24 cellular contexts compared by ENCODE assay signal in genomic region chr10:122632561-122632960, GRCh38.
"Had no signal": no experiment of that assay in that cellular context is flagged by ENCODE, and none has a peak within 500 bp of the region (broad histone marks: within the 10 kb centered on the region; RNA-seq: fewer than 3 reads in every experiment).

No MANE protein-coding gene starts in this region.

- H3K27ac Mint-ChIP-seq: activated CD8-positive, alpha-beta memory T cell treated with anti-CD3 and anti-CD28 coated beads, Interleukin-2, amount 10 ng/mL, durations not matched to agents 7 days and 5 days; activated CD8-positive, alpha-beta T cell treated with anti-CD3 and anti-CD28 coated beads, Interleukin-2, amount 10 ng/mL, durations not matched to agents 7 days and 5 days; activated naive CD4-positive, alpha-beta T cell treated with anti-CD3 and anti-CD28 coated beads, Interleukin-2, amount 50 U/mL, for 72 hours; activated T-cell treated with anti-CD3 and anti-CD28 coated beads, Interleukin-2, amount 50 U/mL, for 72 hours; dendritic cell treated with granulocyte-macrophage colony-stimulating factor and Interleukin-4, amounts not matched to agents 40 ng/mL and 50 ng/mL, for 4 days; nephron progenitor cell had no signal

- H3K4me3 Mint-ChIP-seq: activated CD8-positive, alpha-beta memory T cell treated with anti-CD3 and anti-CD28 coated beads, Interleukin-2, amount 10 ng/mL, durations not matched to agents 7 days and 5 days; activated CD8-positive, alpha-beta T cell treated with anti-CD3 and anti-CD28 coated beads, Interleukin-2, amount 10 ng/mL, durations not matched to agents 7 days and 5 days; activated T-cell treated with anti-CD3 and anti-CD28 coated beads, Interleukin-2, amount 50 U/mL, for 72 hours; central memory CD8-positive, alpha-beta T cell; dendritic cell treated with granulocyte-macrophage colony-stimulating factor and Interleukin-4, amounts not matched to agents 40 ng/mL and 50 ng/mL, for 4 days; naive B cell; nephron progenitor cell had no signal

- H3K27ac ChIP-seq: breast epithelium, esophagus muscularis mucosa, foreskin keratinocyte, pancreas, prostate gland, suprapubic skin, tibial nerve had no signal

- H3K4me3 ChIP-seq: breast epithelium, esophagus muscularis mucosa, lung, mucosa of descending colon, pancreas, prostate gland, suprapubic skin, tibial nerve had no signal

- H3K4me1 ChIP-seq: breast epithelium, foreskin keratinocyte, prostate gland, suprapubic skin, tibial nerve had no signal

- H3K9me3 ChIP-seq: breast epithelium, esophagus muscularis mucosa, mucosa of descending colon, pancreas, prostate gland, suprapubic skin, tibial nerve had no signal

- H3K27me3 Mint-ChIP-seq: dendritic cell treated with granulocyte-macrophage colony-stimulating factor and Interleukin-4, amounts not matched to agents 40 ng/mL and 50 ng/mL, for 4 days had no signal

- H3K36me3 ChIP-seq: breast epithelium, esophagus muscularis mucosa, pancreas, prostate gland, suprapubic skin, tibial nerve had no signal

- H3K27me3 ChIP-seq: breast epithelium, pancreas, suprapubic skin, tibial nerve had no signal

- ATAC-seq: activated CD8-positive, alpha-beta memory T cell treated with anti-CD3 and anti-CD28 coated beads, Interleukin-2, amount 10 ng/mL, durations not matched to agents 7 days and 5 days; activated CD8-positive, alpha-beta T cell treated with anti-CD3 and anti-CD28 coated beads, Interleukin-2, amount 10 ng/mL, durations not matched to agents 7 days and 5 days; activated naive CD4-positive, alpha-beta T cell treated with anti-CD3 and anti-CD28 coated beads, Interleukin-2, amount 50 U/mL, for 72 hours; activated T-cell treated with anti-CD3 and anti-CD28 coated beads, Interleukin-2, amount 50 U/mL, for 72 hours; foreskin keratinocyte; left lobe of liver; mucosa of descending colon; pancreas had no signal

- H3K4me1 Mint-ChIP-seq: activated CD8-positive, alpha-beta memory T cell treated with anti-CD3 and anti-CD28 coated beads, Interleukin-2, amount 10 ng/mL, durations not matched to agents 7 days and 5 days; central memory CD8-positive, alpha-beta T cell; naive B cell; nephron progenitor cell had no signal

- H3K9me3 Mint-ChIP-seq: activated naive CD4-positive, alpha-beta T cell treated with anti-CD3 and anti-CD28 coated beads, Interleukin-2, amount 50 U/mL, for 72 hours; activated T-cell treated with anti-CD3 and anti-CD28 coated beads, Interleukin-2, amount 50 U/mL, for 72 hours; central memory CD8-positive, alpha-beta T cell; dendritic cell treated with granulocyte-macrophage colony-stimulating factor and Interleukin-4, amounts not matched to agents 40 ng/mL and 50 ng/mL, for 4 days; nephron progenitor cell had no signal

- H3K36me3 Mint-ChIP-seq: activated CD8-positive, alpha-beta memory T cell treated with anti-CD3 and anti-CD28 coated beads, Interleukin-2, amount 10 ng/mL, durations not matched to agents 7 days and 5 days; activated naive CD4-positive, alpha-beta T cell treated with anti-CD3 and anti-CD28 coated beads, Interleukin-2, amount 50 U/mL, for 72 hours; naive B cell had no signal

- DNase-seq: activated CD8-positive, alpha-beta memory T cell treated with anti-CD3 and anti-CD28 coated beads, Interleukin-2, amount 10 ng/mL, durations not matched to agents 7 days and 5 days; activated CD8-positive, alpha-beta T cell treated with anti-CD3 and anti-CD28 coated beads, Interleukin-2, amount 10 ng/mL, durations not matched to agents 7 days and 5 days; activated naive CD4-positive, alpha-beta T cell; activated T-cell treated with anti-CD3 and anti-CD28 coated beads, Interleukin-2, amount 50 U/mL, for 72 hours; foreskin keratinocyte; kidney glomerular epithelial cell; mesendoderm; mucosa of descending colon; naive B cell; nephron progenitor cell; retina; stimulated activated naive CD4-positive, alpha-beta T cell; T-helper 2 cell had no signal
